ENCODE assay signal across 1 cellular context in the genomic region with DNA sequence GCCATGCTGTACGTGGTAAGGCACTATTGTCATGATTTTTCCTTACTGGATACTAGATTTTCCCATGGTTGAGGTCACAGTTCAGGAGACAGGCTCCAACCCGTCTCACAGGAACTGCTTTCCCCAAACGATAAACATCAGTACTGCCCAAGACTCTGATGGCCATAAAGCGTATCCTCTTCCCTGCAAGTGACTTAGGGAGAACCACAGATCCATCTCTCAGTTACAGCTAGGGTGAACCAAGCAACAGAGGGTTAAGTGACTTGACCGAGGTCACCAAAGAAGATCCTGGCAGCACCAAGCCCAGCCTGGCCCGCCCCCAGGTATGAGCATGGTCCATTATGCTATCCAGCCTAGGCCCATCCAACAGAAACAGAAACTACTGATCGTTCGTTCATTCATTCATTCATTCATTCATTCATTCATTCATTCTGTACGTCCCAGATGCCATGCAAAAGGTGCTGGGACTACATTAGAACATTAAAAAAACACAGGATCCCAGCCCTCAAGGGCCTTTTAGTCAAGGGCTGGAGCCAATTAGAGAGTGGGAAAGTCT.
TF ChIP-seq lines count a peak whose summit lies in the region.

No MANE protein-coding gene starts in this region.

TF ChIP-seq in K562, 482 proteins besides CTCF, POLR2A, EP300 and RAD21:
- peak; percentile 95 for TF ChIP-seq ZNF24 (IDR thresholded peaks at IDR 0.05)
- no peak for TF ChIP-seq RFX5 (IDR thresholded peaks at IDR 0.05; ENCODE audit: low read depth, low read length)
TF ChIP-seq in K562: peak in this region for 1.
